31 cellular contexts compared by ENCODE assay signal in genomic region chr11:132405728-132406127, GRCh38.
DNase-seq lines count a peak whose midpoint lies in the region; ATAC-seq lines count a peak whose summit lies in the region.
"Had no signal": no experiment of that assay in that cellular context is flagged by ENCODE, and none has a peak within 500 bp of the region (broad histone marks: within the 10 kb centered on the region; RNA-seq: fewer than 3 reads in every experiment).

No MANE protein-coding gene starts in this region.

- DNase-seq in NCI-H146 (lab: John Stamatoyannopoulos, UW) (peak; percentile 87), NCI-H146 treated with DMSO at 0.1 percent for 48 hours (lab: John Stamatoyannopoulos, UW; ENCODE audit: unreplicated experiment) (no peak), LHCN-M2 (ENCODE audit: low read depth) (peak; percentile 5), NCI-H774 (lab: John Stamatoyannopoulos, UW) (peak; percentile 89), D341Med (ENCODE audit: low spot score) (no peak)
- no peak for DNase-seq in activated naive CD4-positive, alpha-beta T cell treated with anti-CD3 and anti-CD28 coated beads, Interleukin-2, amount 50 U/mL, for 72 hours (ENCODE audit: low spot score in 2 of 2)
- DNase-seq: 8988T; activated CD4-positive, alpha-beta T cell treated with anti-CD3 and anti-CD28 coated beads, Interleukin-2, amount 50 U/mL, for 48 hours; activated CD4-positive, CD25-positive, alpha-beta regulatory T cell; activated CD8-positive, alpha-beta memory T cell treated with anti-CD3 and anti-CD28 coated beads, Interleukin-2, amount 50 U/mL, for 4 hours; activated naive CD4-positive, alpha-beta T cell treated with anti-CD3 and anti-CD28 coated beads, Interleukin-2, amount 10 ng/mL, durations not matched to agents 7 days and 5 days; amniotic stem cell; CD4-positive, CD25-positive, alpha-beta regulatory T cell; immature natural killer cell; KG1; left colon; mammary epithelial cell; NCI-H187 treated with DMSO at 0.1 percent for 48 hours; NCI-H524; nephron progenitor cell; RPMI8226; stimulated activated CD4-positive, alpha-beta T cell treated with anti-CD3 and anti-CD28 coated beads, Interleukin-1b, Interleukin-23, amount 100 ng/mL, for 48 hours; T-helper 1 cell; transverse colon had no signal

- peak overlapping the region; percentile 26; the same call in 1 of the 2 replicates for H3K4me3 ChIP-seq in iPS-20b (ENCODE audit: low read length)
- H3K4me3 ChIP-seq: right atrium auricular region, smooth muscle cell, transverse colon had no signal

- ATAC-seq in activated naive CD4-positive, alpha-beta T cell treated with anti-CD3 and anti-CD28 coated beads, Interleukin-2, amount 50 U/mL, for 72 hours, result no peak
- no peak for ATAC-seq in HG03108 (IDR thresholded peaks at IDR 0.05; ENCODE audit: unreplicated experiment)
- ATAC-seq: HCT116, left colon had no signal

- no peaks in the 10 kb centered on the region for H3K9me3 ChIP-seq in iPS-20b (ENCODE audit: insufficient read depth, low read depth, low read length)
- H3K9me3 ChIP-seq: right atrium auricular region, transverse colon had no signal

- peaks cover 12% of the 10 kb centered on the region; the same call in 1 of the 2 replicates for H3K4me1 ChIP-seq in iPS-20b (ENCODE audit: insufficient read depth, low read length)
- H3K4me1 ChIP-seq: parathyroid adenoma, right atrium auricular region, transverse colon had no signal

- no peaks in the 10 kb centered on the region for H3K27me3 ChIP-seq in iPS-20b (ENCODE audit: insufficient read depth, low read length)
- H3K27me3 ChIP-seq: right atrium auricular region had no signal

- H3K36me3 Mint-ChIP-seq in activated naive CD4-positive, alpha-beta T cell treated with anti-CD3 and anti-CD28 coated beads, Interleukin-2, amount 50 U/mL, for 72 hours, result peaks cover 0 to under 1% of the 10 kb centered on the region in 2 donors
- H3K36me3 Mint-ChIP-seq: activated naive CD4-positive, alpha-beta T cell treated with anti-CD3 and anti-CD28 coated beads, Interleukin-2, amount 10 ng/mL, durations not matched to agents 7 days and 5 days; CD4-positive, CD25-positive, alpha-beta regulatory T cell; immature natural killer cell had no signal

- no peak overlapping the region for H3K9ac ChIP-seq in iPS-20b (ENCODE audit: low read depth, low read length)
- H3K9ac ChIP-seq: parathyroid adenoma had no signal

- no peaks in the 10 kb centered on the region for H3K36me3 ChIP-seq in iPS-20b (ENCODE audit: insufficient read depth, low read depth, low read length)
- H3K36me3 ChIP-seq: right atrium auricular region, transverse colon had no signal

- H3K27ac Mint-ChIP-seq in activated naive CD4-positive, alpha-beta T cell treated with anti-CD3 and anti-CD28 coated beads, Interleukin-2, amount 50 U/mL, for 72 hours, result no peak overlapping the region
- H3K27ac Mint-ChIP-seq: activated naive CD4-positive, alpha-beta T cell treated with anti-CD3 and anti-CD28 coated beads, Interleukin-2, amount 10 ng/mL, durations not matched to agents 7 days and 5 days; CD4-positive, CD25-positive, alpha-beta regulatory T cell; immature natural killer cell; nephron progenitor cell had no signal

- no peak overlapping the region for H3K27ac ChIP-seq in iPS-20b (ENCODE audit: low read length)
- H3K27ac ChIP-seq: epithelial cell of prostate, parathyroid adenoma, right atrium auricular region, transverse colon had no signal

- H3K9me3 Mint-ChIP-seq in activated naive CD4-positive, alpha-beta T cell treated with anti-CD3 and anti-CD28 coated beads, Interleukin-2, amount 50 U/mL, for 72 hours, result peaks cover 11 to 14% of the 10 kb centered on the region in 2 donors
- H3K9me3 Mint-ChIP-seq: activated naive CD4-positive, alpha-beta T cell treated with anti-CD3 and anti-CD28 coated beads, Interleukin-2, amount 10 ng/mL, durations not matched to agents 7 days and 5 days; nephron progenitor cell had no signal

Comparison
In these comparisons a context has a peak if more than half of its experiments do, and no peak if none do; other contexts are left out.
1. DNase-seq: peak in NCI-H146 (single experiment), LHCN-M2 (single experiment) and NCI-H774 (single experiment); none in NCI-H146 treated with DMSO at 0.1 percent for 48 hours (single experiment), activated naive CD4-positive, alpha-beta T cell treated with anti-CD3 and anti-CD28 coated beads, Interleukin-2, amount 50 U/mL, for 72 hours (0 of 2) and D341Med (single experiment).